12 cellular contexts compared by ENCODE assay signal in the genomic region with DNA sequence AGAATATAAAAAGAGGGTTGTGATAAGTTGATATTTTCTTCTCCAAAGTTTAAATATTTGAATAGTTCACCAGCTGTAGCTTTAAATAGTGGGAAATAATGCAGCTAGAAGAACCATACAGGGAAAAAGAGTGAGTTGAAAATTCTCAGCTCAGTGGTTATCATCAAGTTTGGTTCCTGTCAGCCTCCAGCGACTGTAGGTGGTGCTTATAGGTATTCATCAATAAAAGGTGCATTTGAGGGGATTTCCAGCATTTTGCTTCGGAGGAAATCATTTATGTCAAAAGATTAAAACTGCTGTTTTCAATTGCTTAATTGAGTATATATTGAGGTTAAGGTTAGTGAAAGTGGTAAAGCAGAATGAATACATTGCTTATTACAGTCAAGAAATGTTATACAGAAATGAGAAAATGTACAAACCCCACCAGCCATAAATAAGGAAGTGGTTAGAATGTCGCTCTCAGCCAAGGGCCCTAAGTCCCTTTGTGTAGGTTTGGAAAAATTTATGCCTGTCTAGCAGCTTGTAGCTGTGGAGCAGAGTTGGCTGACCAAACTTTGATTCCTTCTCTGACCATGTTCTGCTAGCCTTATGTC.
DNase-seq lines count a peak whose midpoint lies in the region; ATAC-seq and TF ChIP-seq lines count a peak whose summit lies in the region.
"Had no signal": no experiment of that assay in that cellular context is flagged by ENCODE, and none has a peak within 500 bp of the region (broad histone marks: within the 10 kb centered on the region; RNA-seq: fewer than 3 reads in every experiment).

No MANE protein-coding gene starts in this region.

- H3K4me3 ChIP-seq in PC-9, result no peak overlapping the region
- H3K4me3 ChIP-seq: right lobe of liver had no signal

- 0 out of 2 replicates have a peak, but pooled peaks cover 5% of the 10 kb centered on the region for H3K9me3 ChIP-seq in PC-9 (ENCODE audit: insufficient read depth, low read depth)
- H3K9me3 ChIP-seq: right lobe of liver had no signal

- H3K4me2 ChIP-seq in PC-9, result no peak overlapping the region

- 0 out of 2 replicates have a peak, but pooled peaks cover 9% of the 10 kb centered on the region for H3K4me1 ChIP-seq in PC-9 (replicated peaks; ENCODE audit: insufficient read depth)
- H3K4me1 ChIP-seq: right lobe of liver had no signal

- H3F3A ChIP-seq in PC-9 (ENCODE audit: insufficient read depth, low read depth), result no peaks in the 10 kb centered on the region

- H3K9me2 ChIP-seq in PC-9 (ENCODE audit: insufficient read depth), result no peaks in the 10 kb centered on the region

- ATAC-seq in GM18517 (IDR thresholded peaks at IDR 0.05; ENCODE audit: unreplicated experiment) (peak; percentile 91), GM21423 (IDR thresholded peaks at IDR 0.05; ENCODE audit: unreplicated experiment) (peak; percentile 89), HG03060 (IDR thresholded peaks at IDR 0.05; ENCODE audit: low read depth, unreplicated experiment) (peak; percentile 75)
- ATAC-seq: activated naive CD8-positive, alpha-beta T cell treated with anti-CD3 and anti-CD28 coated beads, Interleukin-2, amount 50 U/mL, for 24 hours; right lobe of liver had no signal

- H3K27ac ChIP-seq in PC-9, result no peak overlapping the region
- H3K27ac ChIP-seq: right lobe of liver had no signal

- POLR2A ChIA-PET in PC-9 (lab: Charles Lee; ENCODE audit: unreplicated experiment), result no interaction called here

- CTCF ChIA-PET in PC-9 (lab: Charles Lee), result no interaction called here

- H2AFZ ChIP-seq in PC-9, result no peak overlapping the region

- no peaks in the 10 kb centered on the region for H3K27me3 ChIP-seq in PC-9 (ENCODE audit: insufficient read depth, low read depth)

- no peaks in the 10 kb centered on the region for H3K36me3 ChIP-seq in PC-9 (ENCODE audit: low read depth)
- H3K36me3 ChIP-seq: right lobe of liver had no signal

- no TSS peak for BruUV-seq in PC-9 (replicated peaks; lab: Mats Ljungman, UMichigan)

- DNase-seq in NOMO-1 treated with DMSO at 0.1 percent for 48 hours (lab: John Stamatoyannopoulos, UW; ENCODE audit: unreplicated experiment) (peak; percentile 53), posterior cingulate gyrus (no peak), GOT3 (lab: John Stamatoyannopoulos, UW) (no peak), PC-9 (no peak)
- no peak for DNase-seq in activated effector memory CD4-positive, alpha-beta T cell treated with Interleukin-2 at 50 U/mL for 16 hours
- DNase-seq: activated naive CD8-positive, alpha-beta T cell treated with anti-CD3 and anti-CD28 coated beads, Interleukin-2, amount 50 U/mL, for 24 hours; NCI-H2029 treated with DMSO at 0.1 percent for 48 hours; right lobe of liver; T-helper 9 cell had no signal

- H4K20me1 ChIP-seq in PC-9 (ENCODE audit: insufficient read depth), result no peaks in the 10 kb centered on the region

- no peaks in the 10 kb centered on the region for H3K79me2 ChIP-seq in PC-9 (ENCODE audit: low read depth)

- no peak for TF ChIP-seq CTCF in PC-9 (conservative IDR thresholded peaks at IDR 0.05)

- intact Hi-C loops in posterior cingulate gyrus (cut with DNase I), result no loop called here
- intact Hi-C loops in PC-9 (cut with micrococcal nuclease; ENCODE audit: unreplicated experiment), result no loop called here
